27 cellular contexts compared by ENCODE assay signal in genomic region chr2:142423603-142424002, GRCh38.
"Had no signal": no experiment of that assay in that cellular context is flagged by ENCODE, and none has a peak within 500 bp of the region (broad histone marks: within the 10 kb centered on the region; RNA-seq: fewer than 3 reads in every experiment).

No MANE protein-coding gene starts in this region.

- H3K27ac ChIP-seq: ascending aorta, breast epithelium, cardiac muscle cell, colonic mucosa, epithelial cell of prostate, esophagus squamous epithelium, gastroesophageal sphincter had no signal

- DNase-seq: activated CD4-positive, alpha-beta memory T cell treated with anti-CD3 and anti-CD28 coated beads, Interleukin-2, amount 10 ng/mL, durations not matched to agents 7 days and 5 days; activated CD4-positive, alpha-beta T cell treated with anti-CD3 and anti-CD28 coated beads for 1 hour; activated CD4-positive, alpha-beta T cell treated with anti-CD3 and anti-CD28 coated beads for 4 hours; activated CD4-positive, alpha-beta T cell treated with anti-CD3 and anti-CD28 coated beads, Interleukin-2, amount 10 ng/mL, durations not matched to agents 7 days and 5 days; activated CD4-positive, alpha-beta T cell treated with anti-CD3 and anti-CD28 coated beads, Interleukin-2, amount 50 U/mL, for 4 hours; activated CD8-positive, alpha-beta memory T cell treated with anti-CD3 and anti-CD28 coated beads, Interleukin-2, amount 50 U/mL, for 48 hours; activated gamma-delta T cell; activated naive CD4-positive, alpha-beta T cell; activated naive CD4-positive, alpha-beta T cell treated with anti-CD3 and anti-CD28 coated beads, Interleukin-2, amount 10 ng/mL, durations not matched to agents 7 days and 5 days; activated naive CD8-positive, alpha-beta T cell treated with anti-CD3 and anti-CD28 coated beads, Interleukin-2, amount 10 ng/mL, durations not matched to agents 7 days and 5 days; activated T-cell treated with anti-CD3 and anti-CD28 coated beads for 4 hours; activated T-cell treated with anti-CD3 and anti-CD28 coated beads, Interleukin-2, amount 50 U/mL, for 24 hours; activated T-cell treated with anti-CD3 and anti-CD28 coated beads, Interleukin-2, amount 50 U/mL, for 72 hours; central memory CD4-positive, alpha-beta T cell; cerebellar nuclear complex; colonic mucosa; effector CD8-positive, alpha-beta T cell; esophagus squamous epithelium; foreskin melanocyte; T-helper 2 cell had no signal

- ATAC-seq: activated naive CD4-positive, alpha-beta T cell treated with anti-CD3 and anti-CD28 coated beads, Interleukin-2, amount 50 U/mL, for 72 hours; activated T-cell treated with anti-CD3 and anti-CD28 coated beads, Interleukin-2, amount 50 U/mL, for 72 hours; gastroesophageal sphincter; WTC11 had no signal
